23 cellular contexts compared by ENCODE assay signal in the genomic region with DNA sequence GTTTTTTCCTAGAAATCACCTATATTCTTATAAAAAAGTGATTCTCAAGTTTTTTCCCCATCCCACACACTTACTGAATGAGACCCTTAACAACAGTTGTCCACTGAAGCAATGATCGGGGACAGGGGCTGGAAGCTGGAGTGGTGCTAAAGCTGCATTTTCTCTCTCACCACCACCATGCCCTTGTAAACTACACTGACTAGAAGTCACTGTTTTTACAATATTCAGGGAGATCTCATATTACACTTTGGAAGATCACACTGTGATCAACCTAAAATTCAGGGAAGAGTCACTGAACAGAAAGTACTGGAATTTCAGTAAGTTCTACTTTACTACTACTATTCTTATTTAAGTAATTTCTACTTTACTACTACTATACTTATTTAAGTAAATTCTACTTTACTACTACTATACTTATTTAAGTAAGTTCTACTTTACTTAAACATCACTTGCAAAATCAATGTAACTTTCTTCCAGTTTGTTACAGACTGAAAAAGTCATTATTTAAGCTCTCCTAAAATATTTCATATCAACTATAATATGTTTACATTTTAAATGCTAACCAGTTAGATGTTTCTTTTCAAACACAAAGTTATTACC.
"Had no signal": no experiment of that assay in that cellular context is flagged by ENCODE, and none has a peak within 500 bp of the region (broad histone marks: within the 10 kb centered on the region; RNA-seq: fewer than 3 reads in every experiment).

No MANE protein-coding gene starts in this region.

- H3K4me3 ChIP-seq: cardiac muscle cell, hepatocyte, left lung, lung, ovary, prostate gland, tibial nerve had no signal

- DNase-seq: activated B cell treated with CpG ODN at 0.5 μM for 24 hours; activated CD4-positive, alpha-beta T cell treated with anti-CD3 and anti-CD28 coated beads for 36 hours; activated CD4-positive, alpha-beta T cell treated with anti-CD3 and anti-CD28 coated beads, Interleukin-2, amount 50 U/mL, for 4 hours; activated CD8-positive, alpha-beta memory T cell treated with anti-CD3 and anti-CD28 coated beads for 24 hours; activated CD8-positive, alpha-beta memory T cell treated with anti-CD3 and anti-CD28 coated beads, Interleukin-2, amount 50 U/mL, for 4 hours; activated naive CD4-positive, alpha-beta T cell treated with Interleukin-2 at 50 U/mL for 16 hours; activated naive CD8-positive, alpha-beta T cell treated with anti-CD3 and anti-CD28 coated beads, Interleukin-2, amount 10 ng/mL, durations not matched to agents 7 days and 5 days; activated T-cell treated with anti-CD3 and anti-CD28 coated beads, Interleukin-2, amount 50 U/mL, for 24 hours; amygdala; effector CD4-positive, alpha-beta T cell; foreskin keratinocyte; immature natural killer cell; left lung; naive thymus-derived CD4-positive, alpha-beta T cell; ovary; stimulated activated CD4-positive, alpha-beta T cell treated with anti-CD3 and anti-CD28 coated beads, Interleukin-12 subunit alpha, Interleukin-12 subunit beta, amount 100 ng/mL, for 4 hours; stimulated activated CD4-positive, alpha-beta T cell treated with anti-CD3 and anti-CD28 coated beads, Interleukin-1b, Interleukin-23, amount 100 ng/mL, for 48 hours; T-helper 9 cell had no signal

- H3K27me3 ChIP-seq: cardiac muscle cell, foreskin keratinocyte, hepatocyte, left lung, ovary, tibial nerve had no signal

- H3K4me2 ChIP-seq: hepatocyte had no signal

- ATAC-seq: activated CD4-positive, alpha-beta T cell treated with anti-CD3 and anti-CD28 coated beads for 36 hours; foreskin keratinocyte; left lung; naive thymus-derived CD4-positive, alpha-beta T cell had no signal

- H2AFZ ChIP-seq: hepatocyte had no signal

- H3K27ac ChIP-seq: cardiac muscle cell, foreskin keratinocyte, hepatocyte, left lung, ovary, prostate gland, tibial nerve had no signal

- H3K36me3 ChIP-seq: cardiac muscle cell, ovary, prostate gland had no signal

- H3K4me1 ChIP-seq: foreskin keratinocyte, left lung, prostate gland, tibial nerve had no signal

- H3K79me2 ChIP-seq: hepatocyte had no signal

- H3K9me3 ChIP-seq: left lung, ovary, prostate gland, tibial nerve had no signal
